11 cellular contexts compared by ENCODE assay signal in genomic region chr2:219124379-219125110, GRCh38. TPM values are rescaled to one million over a fixed set of nuclear protein-coding genes. Genes with fewer than 3 reads are reported as not detected.
DNase-seq lines count a peak whose midpoint lies in the region; ATAC-seq, FAIRE-seq and TF ChIP-seq lines count a peak whose summit lies in the region.
"Had no signal": no experiment of that assay in that cellular context is flagged by ENCODE, and none has a peak within 500 bp of the region (broad histone marks: within the 10 kb centered on the region; RNA-seq: fewer than 3 reads in every experiment).

No MANE protein-coding gene starts in this region.

- H3K4me3 ChIP-seq in IMR-90 (ENCODE audit: insufficient read depth, low read depth, low read length): no peak overlapping the region
- no peak overlapping the region for H3K4me3 ChIP-seq in K562
- no peak overlapping the region for H3K4me3 ChIP-seq in muscle layer of duodenum (ENCODE audit: low read depth in 1 of 2, low read length in 2 of 2)
- H3K4me3 ChIP-seq in tibial nerve: no peak overlapping the region

- peak overlapping the region; percentile 7; the same call in 1 of the 3 replicates for H2BK15ac ChIP-seq in IMR-90 (ENCODE audit: low read depth, low read length)

- TF ChIP-seq EP300 in K562 (IDR thresholded peaks at IDR 0.05; ENCODE audit: low read length): peak; percentile 29; the same call in 1 of the 2 replicates
- no peak for TF ChIP-seq EP300 in tibial nerve (IDR thresholded peaks at IDR 0.05)

- dilution Hi-C loops in IMR-90 (cut with HindIII; ENCODE audit: low sequenced_read_pairs, unreplicated experiment): no loop called here

- H4K91ac ChIP-seq in IMR-90 (ENCODE audit: insufficient read depth, low read depth, low read length): no peak overlapping the region

- H2AK9ac ChIP-seq in IMR-90 (replicated peaks; ENCODE audit: low read depth, low read length, poor library complexity): no peak overlapping the region

- no peak overlapping the region for H3K56ac ChIP-seq in IMR-90 (ENCODE audit: extremely low read depth, insufficient read depth, low read length)

- H4K8ac ChIP-seq in IMR-90 (ENCODE audit: low read depth in 2 of 2, low read length in 2 of 2): no peak overlapping the region

- 68% methylated on average over 3 of the region's 4 CpGs; no CpG with 5 or more reads in 1 of the 2 experiments for WGBS in IMR-90 (ENCODE audit: extremely low coverage in 2 of 2, insufficient read length in 1 of 2), 2 experiments
- WGBS in K562 (ENCODE audit: insufficient coverage, low coverage, missing lambda C conversion rate): 5% methylated on average over 4 of the region's 4 CpGs
- 63 to 64% methylated on average over 4 of the region's 4 CpGs for WGBS in tibial nerve, 2 donors

- peaks cover 9% of the 10 kb centered on the region for H3K9me1 ChIP-seq in IMR-90 (ENCODE audit: insufficient read depth, low read length)
- peaks cover 3% of the 10 kb centered on the region for H3K9me1 ChIP-seq in K562 (ENCODE audit: control insufficient read depth, insufficient read depth, low read length)

- H3K27ac ChIP-seq in IMR-90 (ENCODE audit: insufficient read depth, low read length) (no peak overlapping the region), K562 (ENCODE audit: extremely low read depth, low read depth, low read length) (peak overlapping the region; percentile 48; the same call in 1 of the 3 replicates), muscle layer of duodenum (ENCODE audit: low read length) (peak overlapping the region; percentile 81), tibial nerve (peak overlapping the region in 1 of 4 donors; percentile 17)
- H3K27ac ChIP-seq: epithelial cell of prostate had no signal

- intact Hi-C loops in IMR-90 (cut with micrococcal nuclease) (loop anchor here (2.0 kb wide), 1 partner anchor 30 kb away; no protein-coding TSS in a partner anchor), K562 (cut with micrococcal nuclease) (no loop called here)

- FAIRE-seq in K562 (lab: Jason Lieb, UNC): peak; percentile 79
- FAIRE-seq in D721Med (lab: Jason Lieb, UNC): no peak
- FAIRE-seq: GM19239 had no signal

- H2AFZ ChIP-seq in IMR-90 (replicated peaks; ENCODE audit: low read length, poor library complexity) (no peak overlapping the region), K562 (ENCODE audit: low read depth, low read length) (no peak overlapping the region)

- peak overlapping the region; percentile 4 for H2BK5ac ChIP-seq in IMR-90 (ENCODE audit: low read depth, low read length, poor library complexity, severe bottlenecking)

- H3K27me3 ChIP-seq in IMR-90 (ENCODE audit: control insufficient read depth, insufficient read depth, low read length) (no peaks in the 10 kb centered on the region), K562 (ENCODE audit: control insufficient read depth in 2 of 2, insufficient read depth in 2 of 2, low read length in 2 of 2) (no peaks in the 10 kb centered on the region), muscle layer of duodenum (ENCODE audit: low read depth, low read length) (no peaks in the 10 kb centered on the region), tibial nerve (no peaks in the 10 kb centered on the region)

- H3K4me1 ChIP-seq in IMR-90 (ENCODE audit: control insufficient read depth, insufficient read depth, low read length) (peaks cover 12% of the 10 kb centered on the region), K562 (replicated peaks in 1 of 2; ENCODE audit: control insufficient read depth in 2 of 2, insufficient read depth in 2 of 2, low read length in 2 of 2) (peaks cover 19 to 35% of the 10 kb centered on the region in 2 experiments), muscle layer of duodenum (ENCODE audit: control insufficient read depth in 1 of 2, insufficient read depth in 2 of 2, low read length in 2 of 2) (peaks cover 0 to 6% of the 10 kb centered on the region in 2 donors), tibial nerve (peaks cover 0 to 12% (median 0%) of the 10 kb centered on the region in 4 donors)

- CTCF ChIA-PET in IMR-90 (lab: Yijun Ruan, JAX): interaction anchor here (0.5 to 1.1 kb wide), 2 partner anchors 30 to 184 kb away, joined by 4 to 8 read pairs; no protein-coding TSS in a partner anchor
- CTCF ChIA-PET in K562 (lab: Yijun Ruan, JAX; ENCODE audit: low intra/inter-chr PET ratio): no interaction called here

- no peaks in the 10 kb centered on the region for H3K9me3 ChIP-seq in IMR-90 (ENCODE audit: control insufficient read depth, insufficient read depth, low read length)
- H3K9me3 ChIP-seq in K562 (replicated peaks; ENCODE audit: control insufficient read depth, insufficient read depth, low read depth, low read length): no peaks in the 10 kb centered on the region
- no peaks in the 10 kb centered on the region for H3K9me3 ChIP-seq in muscle layer of duodenum (ENCODE audit: control insufficient read depth in 1 of 2, low read length in 2 of 2)
- no peaks in the 10 kb centered on the region for H3K9me3 ChIP-seq in tibial nerve

- POLR2A ChIA-PET in IMR-90 (lab: Charles Lee; ENCODE audit: unreplicated experiment) (no interaction called here), K562 (lab: Yijun Ruan, JAX) (interaction anchor here (0.7 to 0.8 kb wide), 2 partner anchors 24 to 122 kb away, joined by 3 read pairs; no protein-coding TSS in a partner anchor)

- H3K9ac ChIP-seq in IMR-90 (ENCODE audit: low read depth, low read length): no peak overlapping the region
- peak overlapping the region in 1 of 2 experiments; percentile 23; a peak in 2 of 4 replicates for H3K9ac ChIP-seq in K562 (ENCODE audit: insufficient read depth in 1 of 2, low read depth in 2 of 2, low read length in 2 of 2)

- TF ChIP-seq CTCF in IMR-90 (conservative IDR thresholded peaks at IDR 0.05; ENCODE audit: low read depth, low read length) (no peak), K562 (IDR thresholded peaks at IDR 0.05 in 2 of 3, conservative IDR thresholded peaks at IDR 0.05 in 1 of 3; ENCODE audit: insufficient read depth in 2 of 3, low read depth in 1 of 3, low read length in 3 of 3) (no peak), tibial nerve (IDR thresholded peaks at IDR 0.05) (no peak), D721Med (IDR thresholded peaks at IDR 0.05; ENCODE audit: insufficient read depth, missing control alignments) (no peak)

- peak overlapping the region; percentile 2; the same call in 1 of the 2 replicates for H3K4ac ChIP-seq in IMR-90 (ENCODE audit: low read depth, low read length)

- DNase-seq in Ammon's horn (ENCODE audit: low spot score) (peak; percentile 8), IMR-90 (peak; percentile 64), K562 (ENCODE audit: extremely low read depth in 1 of 4, low spot score in 3 of 4) (peak; percentile 31 to 74 (median 50)), tibial nerve (ENCODE audit: low spot score in 2 of 2) (no peak), NCI-H146 (lab: John Stamatoyannopoulos, UW) (no peak), D721Med (ENCODE audit: insufficient read length, low spot score) (no peak)
- DNase-seq: NCI-H1092 had no signal

- H4K5ac ChIP-seq in IMR-90 (ENCODE audit: low read depth, low read length): no peak overlapping the region

- ATAC-seq in IMR-90 (ENCODE audit: low read depth) (peak; percentile 24), K562 (peak; percentile 82), GM19467 (IDR thresholded peaks at IDR 0.05; ENCODE audit: unreplicated experiment) (no peak)

- H3K18ac ChIP-seq in IMR-90 (ENCODE audit: low read depth, low read length): no peak overlapping the region

- no peak overlapping the region for H3K14ac ChIP-seq in IMR-90 (replicated peaks; ENCODE audit: low read depth, low read length)

- TF ChIP-seq POLR2A in IMR-90 (IDR thresholded peaks at IDR 0.05; ENCODE audit: low read depth, low read length): no peak
- TF ChIP-seq POLR2A in K562 (conservative IDR thresholded peaks at IDR 0.05): no peak
- TF ChIP-seq POLR2A in tibial nerve (IDR thresholded peaks at IDR 0.05): no peak

- peak overlapping the region; percentile 41; the same call in 1 of the 2 replicates for H2AK5ac ChIP-seq in IMR-90 (ENCODE audit: low read depth, low read length)

- H4K20me1 ChIP-seq in IMR-90 (ENCODE audit: insufficient read depth, low read length) (no peaks in the 10 kb centered on the region; the same call in 1 of the 2 replicates), K562 (replicated peaks; ENCODE audit: control insufficient read depth, insufficient read depth, low read length) (no peaks in the 10 kb centered on the region)

- no peak overlapping the region for H3K23ac ChIP-seq in IMR-90 (ENCODE audit: low read depth, low read length)

- in situ Hi-C loops in IMR-90 (cut with MboI; ENCODE audit: low sequenced_read_pairs) (no loop called here), K562 (cut with MboI) (loop anchor here (5.0 kb wide), 1 partner anchor 52 kb away; no protein-coding TSS in a partner anchor)

- BruUV-seq in IMR-90 (replicated peaks; lab: Mats Ljungman, UMichigan) (no TSS peak), K562 (replicated peaks; lab: Mats Ljungman, UMichigan) (no TSS peak)

- H2BK120ac ChIP-seq in IMR-90 (ENCODE audit: low read depth, low read length): no peak overlapping the region

- no peaks in the 10 kb centered on the region; a peak in 1 of 4 replicates for H3K79me1 ChIP-seq in IMR-90 (ENCODE audit: low read depth in 1 of 2, low read length in 2 of 2)

- H3K36me3 ChIP-seq in IMR-90 (ENCODE audit: control insufficient read depth, insufficient read depth, low read length): no peaks in the 10 kb centered on the region
- H3K36me3 ChIP-seq in K562 (ENCODE audit: control insufficient read depth, insufficient read depth, low read length): no peaks in the 10 kb centered on the region
- H3K36me3 ChIP-seq in muscle layer of duodenum (ENCODE audit: control insufficient read depth in 1 of 2, insufficient read depth in 2 of 2, low read length in 2 of 2): peaks cover 3 to 8% of the 10 kb centered on the region in 2 donors
- peaks cover 0 to 5% (median 0%) of the 10 kb centered on the region in 3 donors for H3K36me3 ChIP-seq in tibial nerve

- no peaks in the 10 kb centered on the region for H3K79me2 ChIP-seq in K562 (ENCODE audit: control insufficient read depth, insufficient read depth, low read length)

- no peak overlapping the region for H2BK20ac ChIP-seq in IMR-90 (ENCODE audit: low read depth, low read length)

- no peak overlapping the region; the same call in 1 of the 2 replicates for H3K4me2 ChIP-seq in IMR-90 (ENCODE audit: low read depth, low read length)
- no peak overlapping the region for H3K4me2 ChIP-seq in K562 (ENCODE audit: insufficient read depth, low read length)

- TF ChIP-seq RAD21 in IMR-90 (IDR thresholded peaks at IDR 0.05; ENCODE audit: low read length) (no peak), K562 (CRISPR knock-in tag; conservative IDR thresholded peaks at IDR 0.05 in 1 of 2, IDR thresholded peaks at IDR 0.05 in 1 of 2) (no peak)

RNA-seq across cellular contexts. Expression of gene NHEJ1, which starts 36.1 kb away (rescaled TPM):
- 15.3 and 23.1 TPM in 2 replicates for total RNA-seq in IMR-90 (2012; rRNA removed)
- 11.9 and 12.5 TPM in 2 replicates for polyA plus RNA-seq in IMR-90 (2012; rRNA removed)
- polyA plus RNA-seq in IMR-90 (2012; cell fraction: cytosol; rRNA removed): 6.0 and 11.9 TPM in 2 replicates
- polyA plus RNA-seq in IMR-90 (2012; cell fraction: nucleus; rRNA removed; ENCODE audit: low replicate concordance): 2.5 and 9.5 TPM in 2 replicates
- total RNA-seq in K562 (2011; cell fraction: chromatin; rRNA removed; ENCODE audit: low replicate concordance): 14.9 and 15.2 TPM in 2 replicates
- 8.8 and 9.3 TPM in 2 replicates for total RNA-seq in K562 (2011; cell fraction: nucleolus; rRNA removed)
- total RNA-seq in K562 (2011; cell fraction: nucleoplasm; rRNA removed): 14.0 and 18.3 TPM in 2 replicates
- 9.0 and 13.8 TPM in 2 replicates for total RNA-seq in K562 (2014; rRNA removed)
- 13.6 and 13.9 TPM in 2 replicates for total RNA-seq in K562 (2014; rRNA removed; fragmentation: Illumina TruSeq; extraction: Trizol)
- 10.6 and 10.7 TPM in 2 replicates for total RNA-seq in K562 (2015; rRNA removed; fragmentation: Illumina TruSeq; extraction: Trizol)
- total RNA-seq in K562 (2021): 9.7 and 12.2 TPM in 2 replicates
- 18.9 and 19.8 TPM in 2 replicates for polyA plus RNA-seq in K562 (2011; rRNA removed)
- 16.7 and 18.2 TPM in 2 replicates for polyA plus RNA-seq in K562 (2011; cell fraction: cytosol; rRNA removed)
- 6.4 and 6.7 TPM in 2 replicates for polyA plus RNA-seq in K562 (2011; cell fraction: nucleus; rRNA removed)
- polyA plus RNA-seq in K562 (2012): 10.7 and 11.7 TPM in 2 replicates
- 15.6 and 15.8 TPM in 2 replicates for polyA plus RNA-seq in K562 (2014; fragmentation: Illumina TruSeq; extraction: Trizol)
- polyA plus RNA-seq in K562 (2014; fragmentation: Nextera tagmentation; extraction: Ambion mirVana): 10 to 100 TPM; 16.5 to 23.7 TPM
- polyA plus RNA-seq in K562 (2014; rRNA removed): 9.3 and 11.6 TPM in 2 replicates
- 26.7 and 35.3 TPM in 2 replicates for polyA minus RNA-seq in K562 (2011; rRNA and poly(A)+ RNA removed)
- polyA minus RNA-seq in K562 (2011; cell fraction: cytosol; rRNA and poly(A)+ RNA removed): 11.5 and 18.6 TPM in 2 replicates
- 6.9 and 10.7 TPM in 2 replicates for polyA minus RNA-seq in K562 (2011; cell fraction: nucleus; rRNA and poly(A)+ RNA removed)
- total RNA-seq in tibial nerve: 10 to 100 TPM; 12.9 to 27.4 (median 17.6) TPM

RNA-seq across cellular contexts. Expression of gene SLC23A3, which starts 45.3 kb away (rescaled TPM):
- total RNA-seq in IMR-90 (2012; rRNA removed): under 0.01 and 0.18 TPM in 2 replicates
- polyA plus RNA-seq in IMR-90 (2012; rRNA removed): 0.43 and 0.65 TPM in 2 replicates
- 0.04 and 0.13 TPM in 2 replicates for polyA plus RNA-seq in IMR-90 (2012; cell fraction: cytosol; rRNA removed)
- 6.7 and 8.4 TPM in 2 replicates for polyA plus RNA-seq in IMR-90 (2012; cell fraction: nucleus; rRNA removed; ENCODE audit: low replicate concordance)
- total RNA-seq in K562 (2011; cell fraction: chromatin; rRNA removed; ENCODE audit: low replicate concordance): 2.7 and 4.7 TPM in 2 replicates
- 2.0 and 3.6 TPM in 2 replicates for total RNA-seq in K562 (2011; cell fraction: nucleolus; rRNA removed)
- total RNA-seq in K562 (2011; cell fraction: nucleoplasm; rRNA removed): 3.9 and 5.8 TPM in 2 replicates
- 0.27 TPM in 1 of 2 replicates, not detected in the other for total RNA-seq in K562 (2014; rRNA removed)
- 0.06 and 0.11 TPM in 2 replicates for total RNA-seq in K562 (2014; rRNA removed; fragmentation: Illumina TruSeq; extraction: Trizol)
- 0.19 and 0.22 TPM in 2 replicates for total RNA-seq in K562 (2015; rRNA removed; fragmentation: Illumina TruSeq; extraction: Trizol)
- total RNA-seq in K562 (2021): 0.60 and 0.64 TPM in 2 replicates
- polyA plus RNA-seq in K562 (2011; rRNA removed): 0.25 and 0.65 TPM in 2 replicates
- polyA plus RNA-seq in K562 (2011; cell fraction: cytosol; rRNA removed): 0.09 and 0.22 TPM in 2 replicates
- 2.5 and 3.6 TPM in 2 replicates for polyA plus RNA-seq in K562 (2011; cell fraction: nucleus; rRNA removed)
- polyA plus RNA-seq in K562 (2012): 0.36 and 0.96 TPM in 2 replicates
- polyA plus RNA-seq in K562 (2014; fragmentation: Illumina TruSeq; extraction: Trizol): 0.14 and 0.16 TPM in 2 replicates
- under 1 TPM; 0.06 to 0.07 TPM for polyA plus RNA-seq in K562 (2014; fragmentation: Nextera tagmentation; extraction: Ambion mirVana)
- polyA plus RNA-seq in K562 (2014; rRNA removed): 0.07 TPM in 1 of 2 replicates, not detected in the other
- 0.21 and 0.33 TPM in 2 replicates for polyA minus RNA-seq in K562 (2011; rRNA and poly(A)+ RNA removed)
- not detected in 2 replicates for polyA minus RNA-seq in K562 (2011; cell fraction: cytosol; rRNA and poly(A)+ RNA removed)
- 0.54 and 0.56 TPM in 2 replicates for polyA minus RNA-seq in K562 (2011; cell fraction: nucleus; rRNA and poly(A)+ RNA removed)
- under 1 TPM in 3 of 4 donors, not detected in 1; 0.21 to 0.98 (median 0.30) TPM for total RNA-seq in tibial nerve

RNA-seq across cellular contexts. Expression of gene CNPPD1, which starts 52.2 kb away (rescaled TPM):
- total RNA-seq in IMR-90 (2012; rRNA removed) (11.1 and 11.9 TPM in 2 replicates), K562 (2014; rRNA removed) (30.5 and 32.2 TPM in 2 replicates), K562 (2014; rRNA removed; fragmentation: Illumina TruSeq; extraction: Trizol) (16.3 and 17.4 TPM in 2 replicates), K562 (2015; rRNA removed; fragmentation: Illumina TruSeq; extraction: Trizol) (22.3 and 23.3 TPM in 2 replicates), K562 (2021) (51.6 and 53.5 TPM in 2 replicates), tibial nerve (10 to 100 TPM; 38.8 to 51.3 (median 49.4) TPM)
- polyA plus RNA-seq in IMR-90 (2012; rRNA removed) (29.2 and 31.9 TPM in 2 replicates), K562 (2011; rRNA removed) (27.0 and 33.6 TPM in 2 replicates), K562 (2014; fragmentation: Illumina TruSeq; extraction: Trizol) (30.4 and 38.0 TPM in 2 replicates), K562 (2014; fragmentation: Nextera tagmentation; extraction: Ambion mirVana) (10 to 100 TPM in 1 of 2 experiments, 1 to 10 TPM in 1; 9.9 to 21.9 TPM), K562 (2014; rRNA removed) (35.9 and 39.8 TPM in 2 replicates)
- polyA plus RNA-seq in IMR-90 (2012; cell fraction: cytosol; rRNA removed): 43.8 and 49.1 TPM in 2 replicates
- polyA plus RNA-seq in IMR-90 (2012; cell fraction: nucleus; rRNA removed; ENCODE audit: low replicate concordance): 63.8 and 73.9 TPM in 2 replicates
- 15.9 and 42.4 TPM in 2 replicates for total RNA-seq in K562 (2011; cell fraction: chromatin; rRNA removed; ENCODE audit: low replicate concordance)
- 40.1 and 42.0 TPM in 2 replicates for total RNA-seq in K562 (2011; cell fraction: nucleolus; rRNA removed)
- total RNA-seq in K562 (2011; cell fraction: nucleoplasm; rRNA removed): 29.1 and 32.6 TPM in 2 replicates
- 37.6 and 54.6 TPM in 2 replicates for polyA plus RNA-seq in K562 (2011; cell fraction: cytosol; rRNA removed)
- 53.3 and 68.5 TPM in 2 replicates for polyA plus RNA-seq in K562 (2011; cell fraction: nucleus; rRNA removed)
- polyA plus RNA-seq in K562 (2012): 46.6 and 49.9 TPM in 2 replicates
- polyA minus RNA-seq in K562 (2011; rRNA and poly(A)+ RNA removed): 13.7 and 15.0 TPM in 2 replicates
- 10.4 and 13.8 TPM in 2 replicates for polyA minus RNA-seq in K562 (2011; cell fraction: cytosol; rRNA and poly(A)+ RNA removed)
- 7.1 and 9.6 TPM in 2 replicates for polyA minus RNA-seq in K562 (2011; cell fraction: nucleus; rRNA and poly(A)+ RNA removed)

RNA-seq across cellular contexts. Expression of gene RETREG2, which starts 53.5 kb away (rescaled TPM):
- total RNA-seq in IMR-90 (2012; rRNA removed): 39.2 and 51.1 TPM in 2 replicates
- polyA plus RNA-seq in IMR-90 (2012; rRNA removed): 45.1 and 45.2 TPM in 2 replicates
- polyA plus RNA-seq in IMR-90 (2012; cell fraction: cytosol; rRNA removed): 29.0 and 35.1 TPM in 2 replicates
- 54.0 and 55.9 TPM in 2 replicates for polyA plus RNA-seq in IMR-90 (2012; cell fraction: nucleus; rRNA removed; ENCODE audit: low replicate concordance)
- total RNA-seq in K562 (2011; cell fraction: chromatin; rRNA removed; ENCODE audit: low replicate concordance): 69.1 and 138 TPM in 2 replicates
- 103 and 107 TPM in 2 replicates for total RNA-seq in K562 (2011; cell fraction: nucleolus; rRNA removed)
- 90.0 and 101 TPM in 2 replicates for total RNA-seq in K562 (2011; cell fraction: nucleoplasm; rRNA removed)
- 19.2 and 19.9 TPM in 2 replicates for total RNA-seq in K562 (2014; rRNA removed)
- 13.2 and 16.0 TPM in 2 replicates for total RNA-seq in K562 (2014; rRNA removed; fragmentation: Illumina TruSeq; extraction: Trizol)
- 18.5 and 19.2 TPM in 2 replicates for total RNA-seq in K562 (2015; rRNA removed; fragmentation: Illumina TruSeq; extraction: Trizol)
- 32.1 TPM in 2 replicates for total RNA-seq in K562 (2021)
- polyA plus RNA-seq in K562 (2011; rRNA removed): 40.1 and 40.6 TPM in 2 replicates
- polyA plus RNA-seq in K562 (2011; cell fraction: cytosol; rRNA removed): 39.4 and 45.9 TPM in 2 replicates
- polyA plus RNA-seq in K562 (2011; cell fraction: nucleus; rRNA removed): 94.6 and 99.4 TPM in 2 replicates
- polyA plus RNA-seq in K562 (2012): 23.0 and 32.5 TPM in 2 replicates
- 20.5 and 22.1 TPM in 2 replicates for polyA plus RNA-seq in K562 (2014; fragmentation: Illumina TruSeq; extraction: Trizol)
- 10 to 100 TPM in 1 of 2 experiments, 1 to 10 TPM in 1; 4.9 to 22.6 TPM for polyA plus RNA-seq in K562 (2014; fragmentation: Nextera tagmentation; extraction: Ambion mirVana)
- polyA plus RNA-seq in K562 (2014; rRNA removed): 18.7 and 19.2 TPM in 2 replicates
- 35.8 and 54.1 TPM in 2 replicates for polyA minus RNA-seq in K562 (2011; rRNA and poly(A)+ RNA removed)
- 18.1 and 28.9 TPM in 2 replicates for polyA minus RNA-seq in K562 (2011; cell fraction: cytosol; rRNA and poly(A)+ RNA removed)
- polyA minus RNA-seq in K562 (2011; cell fraction: nucleus; rRNA and poly(A)+ RNA removed): 38.9 and 61.0 TPM in 2 replicates
- 10 to 100 TPM; 45.8 to 59.4 (median 54.3) TPM for total RNA-seq in tibial nerve

Comparison
In these comparisons a context has a peak if more than half of its experiments do, and no peak if none do; other contexts are left out.
1. DNase-seq: peak in Ammon's horn (single experiment), IMR-90 (single experiment) and K562 (4 of 4); none in tibial nerve (0 of 2), NCI-H146 (single experiment) and D721Med (single experiment).